ENCODE assay signal across 8 cellular contexts in the genomic region with DNA sequence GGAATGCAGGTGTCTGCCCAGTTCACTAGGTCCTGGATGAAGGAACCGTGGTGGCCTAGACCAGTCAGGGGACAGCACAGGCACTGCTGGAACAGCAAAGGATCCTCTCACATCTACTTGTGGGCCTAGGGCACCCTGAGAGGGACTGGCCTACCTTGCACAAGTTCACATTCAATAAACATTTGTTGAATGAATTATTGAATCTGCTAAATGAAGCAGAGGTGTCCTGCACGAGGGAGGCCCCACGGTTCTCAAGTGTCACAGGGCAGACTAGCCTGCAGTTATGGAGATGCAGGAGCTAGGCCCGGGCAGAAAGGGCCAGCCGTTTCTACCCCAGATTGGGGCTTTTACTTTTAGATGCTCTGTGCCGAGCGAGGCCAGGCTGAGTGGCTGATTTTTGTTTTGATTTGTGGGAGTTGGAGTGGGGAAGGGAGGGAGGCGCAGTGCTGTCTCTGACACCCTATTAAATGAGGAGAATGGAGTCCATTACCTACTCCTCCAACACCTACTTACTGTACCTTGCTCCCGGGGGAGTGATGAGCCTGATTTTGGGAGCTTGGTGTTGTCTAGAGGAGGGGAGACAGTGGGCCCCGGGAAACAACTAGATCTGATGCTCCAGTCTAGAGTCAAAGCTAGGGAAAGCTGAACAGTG. TPM values are rescaled to one million over a fixed set of nuclear protein-coding genes. Genes with fewer than 3 reads are reported as not detected.
A peak's percentile ranks its signal among the peaks of the same experiment; 100 is the strongest.
DNase-seq lines count a peak whose midpoint lies in the region; ATAC-seq and TF ChIP-seq lines count a peak whose summit lies in the region.

No MANE protein-coding gene starts in this region.

- no peak overlapping the region for H4K91ac ChIP-seq in H9 (ENCODE audit: insufficient read length, low read depth, low read length)

- ATAC-seq in HG03135 (IDR thresholded peaks at IDR 0.05; ENCODE audit: unreplicated experiment) = no peak

- H3K79me2 ChIP-seq in H9 (ENCODE audit: insufficient read depth, low read length) = no peaks in the 10 kb centered on the region

- H3K27me3 ChIP-seq in H9 (ENCODE audit: insufficient read depth, low read length) (no peaks in the 10 kb centered on the region; the same call in 1 of the 2 replicates), mucosa of stomach (ENCODE audit: control insufficient read depth, insufficient read depth, low read length) (no peaks in the 10 kb centered on the region)

- peak overlapping the region; percentile 77 for H2BK12ac ChIP-seq in H9 (ENCODE audit: insufficient read length, low read depth, low read length)

- H3K79me1 ChIP-seq in H9 (ENCODE audit: insufficient read depth, low read depth, low read length, poor library complexity, severe bottlenecking) = no peaks in the 10 kb centered on the region

- no peak overlapping the region for H2BK20ac ChIP-seq in H9 (ENCODE audit: low read depth, low read length, poor library complexity, severe bottlenecking)

- no peak overlapping the region for H3K56ac ChIP-seq in H9 (ENCODE audit: insufficient read length, low read depth, low read length)

- H2AK5ac ChIP-seq in H9 (ENCODE audit: insufficient read length, low read length) = no peak overlapping the region

- peak overlapping the region; percentile 37 for H3K27ac ChIP-seq in 22Rv1
- no peak overlapping the region for H3K27ac ChIP-seq in H9 (ENCODE audit: insufficient read length, low read depth, low read length)
- peak overlapping the region; percentile 100 for H3K27ac ChIP-seq in angular gyrus (ENCODE audit: low read depth, low read length)

- no peaks in the 10 kb centered on the region for H3K36me3 Mint-ChIP-seq in H9 (ENCODE audit: insufficient read depth in 1 of 3, low read depth in 3 of 3)

- H3K4me1 Mint-ChIP-seq in H9 = peaks cover 28 to 46% of the 10 kb centered on the region in 2 experiments

- DNase-seq in H9 = no peak
- no peak for DNase-seq in HCEC 1CT
- no peak for DNase-seq in stimulated activated CD4-positive, alpha-beta T cell treated with anti-CD3 and anti-CD28 coated beads, Interleukin-2, amount 100 ng/mL, for 48 hours
- DNase-seq in H4 (ENCODE audit: low spot score) = no peak

- H3K4me3 Mint-ChIP-seq in H9 = peak overlapping the region; percentile 53 to 80

- H3K9ac ChIP-seq in H9 (ENCODE audit: extremely low read depth, insufficient read length, low read length) (no peak overlapping the region), mucosa of stomach (ENCODE audit: low read length) (peak overlapping the region; percentile 71)

- peaks cover 3% of the 10 kb centered on the region for H3K23me2 ChIP-seq in H9 (ENCODE audit: insufficient read length, low read depth, low read length, poor library complexity, severe bottlenecking)

- TF ChIP-seq CTCF in 22Rv1 (IDR thresholded peaks at IDR 0.05) (no peak), H9 (conservative IDR thresholded peaks at IDR 0.05) (no peak)

- no peak overlapping the region for H4K5ac ChIP-seq in H9 (ENCODE audit: insufficient read length, low read depth, low read length)

- no peaks in the 10 kb centered on the region for H4K20me1 ChIP-seq in H9 (ENCODE audit: control insufficient read depth, insufficient read depth, insufficient read length)

- WGBS in H9 (ENCODE audit: extremely low coverage, insufficient read length, low lambda C conversion rate) = no CpG with 5 or more reads among the region's 10 CpGs

- H3K9me3 ChIP-seq in H9 (ENCODE audit: control insufficient read depth, low read depth, low read length) (no peaks in the 10 kb centered on the region), mucosa of stomach (ENCODE audit: control insufficient read depth, low read length) (no peaks in the 10 kb centered on the region)

- H3K27ac Mint-ChIP-seq in H9 = peak overlapping the region; percentile 85 to 94 (median 87)

- H2BK5ac ChIP-seq in H9 (ENCODE audit: insufficient read length, low read length) = no peak overlapping the region

- H3K4me1 ChIP-seq in H9 (ENCODE audit: insufficient read depth, low read length) = peaks cover 7% of the 10 kb centered on the region; the same call in 1 of the 2 replicates
- peaks cover 61% of the 10 kb centered on the region for H3K4me1 ChIP-seq in mucosa of stomach (ENCODE audit: control insufficient read depth, insufficient read depth, low read length)

- H2BK120ac ChIP-seq in H9 (ENCODE audit: low read depth, low read length, poor library complexity, severe bottlenecking) = no peak overlapping the region

- no peak overlapping the region for H3K4me3 ChIP-seq in mucosa of stomach (ENCODE audit: low read length)

- peak overlapping the region; percentile 88 for H3K18ac ChIP-seq in H9 (ENCODE audit: insufficient read length, low read depth, low read length)

- no peaks in the 10 kb centered on the region for H3K36me3 ChIP-seq in mucosa of stomach (ENCODE audit: control insufficient read depth, insufficient read depth, low read length)

- no peak overlapping the region for H3K23ac ChIP-seq in H9 (ENCODE audit: insufficient read length, low read depth, low read length)

- H3K9me3 Mint-ChIP-seq in H9 = no peaks in the 10 kb centered on the region; a peak in 2 of 5 replicates

- peak overlapping the region; percentile 95 for H3K14ac ChIP-seq in H9 (ENCODE audit: insufficient read depth, low read length)

- H3K27me3 Mint-ChIP-seq in H9 (ENCODE audit: low read depth) = peaks cover 18% of the 10 kb centered on the region

- peak overlapping the region; percentile 60 for H3K4me2 ChIP-seq in H9 (ENCODE audit: insufficient read depth, insufficient read length, low read length)

- H2BK15ac ChIP-seq in H9 (ENCODE audit: low read depth, low read length) = no peak overlapping the region

- H2AFZ ChIP-seq in H9 (ENCODE audit: low read length) = no peak overlapping the region

- H3K4ac ChIP-seq in H9 (ENCODE audit: low read depth, low read length) = peak overlapping the region; percentile 12; the same call in 1 of the 2 replicates

- no peak overlapping the region for H4K8ac ChIP-seq in H9 (replicated peaks; ENCODE audit: insufficient read length, low read depth, low read length)

- H3T11ph ChIP-seq in H9 (ENCODE audit: low read length) = no peak overlapping the region

RNA-seq across cellular contexts. Expression of gene SH2D6, which starts 18.4 kb away (rescaled TPM):
- total RNA-seq in H9 (2021) = 0.61 TPM in 2 replicates
- total RNA-seq in H4 (2014; rRNA removed; shearing (Covaris generic)) = not detected in 2 replicates

RNA-seq across cellular contexts. Expression of gene CAPG, which starts 26.8 kb away (rescaled TPM):
- total RNA-seq in H9 (2021) = 72.8 and 78.8 TPM in 2 replicates
- total RNA-seq in H4 (2014; rRNA removed; shearing (Covaris generic)) = 286 and 301 TPM in 2 replicates
